Comparison of ENCODE assay signal across 1 cellular context in the genomic region with DNA sequence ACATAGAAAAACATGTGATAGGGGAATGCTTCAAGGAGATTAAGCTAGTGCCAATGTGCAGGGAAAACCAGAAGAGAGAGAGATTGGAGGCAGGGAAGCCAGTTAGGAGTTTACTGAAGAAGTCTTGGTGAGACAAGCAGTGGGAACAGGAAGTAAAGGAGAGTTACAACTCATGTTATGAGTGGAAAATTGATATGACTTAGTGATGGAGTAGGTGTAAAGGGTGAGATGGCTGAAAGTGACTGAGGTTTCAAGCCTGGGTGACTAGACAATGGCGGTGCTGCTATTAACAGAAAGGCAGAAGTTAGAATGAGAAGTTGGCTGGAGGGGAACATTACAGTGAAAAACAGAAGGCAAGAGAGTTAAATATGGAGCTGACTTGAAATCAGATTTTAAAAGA.
TF ChIP-seq lines count a peak whose summit lies in the region.

No MANE protein-coding gene starts in this region.

TF ChIP-seq in GM23338, 12 proteins besides CTCF, POLR2A, EP300 and RAD21 (continued from another document):
- TF ChIP-seq, protein P1, sequence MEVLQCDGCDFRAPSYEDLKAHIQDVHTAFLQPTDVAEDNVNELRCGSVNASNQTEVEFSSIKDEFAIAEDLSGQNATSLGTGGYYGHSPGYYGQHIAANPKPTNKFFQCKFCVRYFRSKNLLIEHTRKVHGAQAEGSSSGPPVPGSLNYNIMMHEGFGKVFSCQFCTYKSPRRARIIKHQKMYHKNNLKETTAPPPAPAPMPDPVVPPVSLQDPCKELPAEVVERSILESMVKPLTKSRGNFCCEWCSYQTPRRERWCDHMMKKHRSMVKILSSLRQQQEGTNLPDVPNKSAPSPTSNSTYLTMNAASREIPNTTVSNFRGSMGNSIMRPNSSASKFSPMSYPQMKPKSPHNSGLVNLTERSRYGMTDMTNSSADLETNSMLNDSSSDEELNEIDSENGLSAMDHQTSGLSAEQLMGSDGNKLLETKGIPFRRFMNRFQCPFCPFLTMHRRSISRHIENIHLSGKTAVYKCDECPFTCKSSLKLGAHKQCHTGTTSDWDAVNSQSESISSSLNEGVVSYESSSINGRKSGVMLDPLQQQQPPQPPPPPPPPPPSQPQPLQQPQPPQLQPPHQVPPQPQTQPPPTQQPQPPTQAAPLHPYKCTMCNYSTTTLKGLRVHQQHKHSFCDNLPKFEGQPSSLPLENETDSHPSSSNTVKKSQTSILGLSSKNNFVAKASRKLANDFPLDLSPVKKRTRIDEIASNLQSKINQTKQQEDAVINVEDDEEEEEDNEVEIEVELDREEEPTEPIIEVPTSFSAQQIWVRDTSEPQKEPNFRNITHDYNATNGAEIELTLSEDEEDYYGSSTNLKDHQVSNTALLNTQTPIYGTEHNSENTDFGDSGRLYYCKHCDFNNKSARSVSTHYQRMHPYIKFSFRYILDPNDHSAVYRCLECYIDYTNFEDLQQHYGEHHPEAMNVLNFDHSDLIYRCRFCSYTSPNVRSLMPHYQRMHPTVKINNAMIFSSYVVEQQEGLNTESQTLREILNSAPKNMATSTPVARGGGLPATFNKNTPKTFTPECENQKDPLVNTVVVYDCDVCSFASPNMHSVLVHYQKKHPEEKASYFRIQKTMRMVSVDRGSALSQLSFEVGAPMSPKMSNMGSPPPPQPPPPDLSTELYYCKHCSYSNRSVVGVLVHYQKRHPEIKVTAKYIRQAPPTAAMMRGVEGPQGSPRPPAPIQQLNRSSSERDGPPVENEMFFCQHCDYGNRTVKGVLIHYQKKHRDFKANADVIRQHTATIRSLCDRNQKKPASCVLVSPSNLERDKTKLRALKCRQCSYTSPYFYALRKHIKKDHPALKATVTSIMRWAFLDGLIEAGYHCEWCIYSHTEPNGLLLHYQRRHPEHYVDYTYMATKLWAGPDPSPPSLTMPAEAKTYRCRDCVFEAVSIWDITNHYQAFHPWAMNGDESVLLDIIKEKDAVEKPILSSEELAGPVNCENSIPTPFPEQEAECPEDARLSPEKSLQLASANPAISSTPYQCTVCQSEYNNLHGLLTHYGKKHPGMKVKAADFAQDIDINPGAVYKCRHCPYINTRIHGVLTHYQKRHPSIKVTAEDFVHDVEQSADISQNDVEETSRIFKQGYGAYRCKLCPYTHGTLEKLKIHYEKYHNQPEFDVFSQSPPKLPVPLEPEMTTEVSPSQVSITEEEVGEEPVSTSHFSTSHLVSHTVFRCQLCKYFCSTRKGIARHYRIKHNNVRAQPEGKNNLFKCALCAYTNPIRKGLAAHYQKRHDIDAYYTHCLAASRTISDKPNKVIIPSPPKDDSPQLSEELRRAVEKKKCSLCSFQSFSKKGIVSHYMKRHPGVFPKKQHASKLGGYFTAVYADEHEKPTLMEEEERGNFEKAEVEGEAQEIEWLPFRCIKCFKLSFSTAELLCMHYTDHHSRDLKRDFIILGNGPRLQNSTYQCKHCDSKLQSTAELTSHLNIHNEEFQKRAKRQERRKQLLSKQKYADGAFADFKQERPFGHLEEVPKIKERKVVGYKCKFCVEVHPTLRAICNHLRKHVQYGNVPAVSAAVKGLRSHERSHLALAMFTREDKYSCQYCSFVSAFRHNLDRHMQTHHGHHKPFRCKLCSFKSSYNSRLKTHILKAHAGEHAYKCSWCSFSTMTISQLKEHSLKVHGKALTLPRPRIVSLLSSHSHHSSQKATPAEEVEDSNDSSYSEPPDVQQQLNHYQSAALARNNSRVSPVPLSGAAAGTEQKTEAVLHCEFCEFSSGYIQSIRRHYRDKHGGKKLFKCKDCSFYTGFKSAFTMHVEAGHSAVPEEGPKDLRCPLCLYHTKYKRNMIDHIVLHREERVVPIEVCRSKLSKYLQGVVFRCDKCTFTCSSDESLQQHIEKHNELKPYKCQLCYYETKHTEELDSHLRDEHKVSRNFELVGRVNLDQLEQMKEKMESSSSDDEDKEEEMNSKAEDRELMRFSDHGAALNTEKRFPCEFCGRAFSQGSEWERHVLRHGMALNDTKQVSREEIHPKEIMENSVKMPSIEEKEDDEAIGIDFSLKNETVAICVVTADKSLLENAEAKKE (CRISPR knock-in tag; IDR thresholded peaks at IDR 0.05) = no peak
- TF ChIP-seq EZH2 (IDR thresholded peaks at IDR 0.05; ENCODE audit: low read depth, unreplicated experiment) (no peak), ETS1 (IDR thresholded peaks at IDR 0.05) (no peak), REST (IDR thresholded peaks at IDR 0.05; ENCODE audit: unreplicated experiment) (no peak), CREB1 (CRISPR knock-in tag; IDR thresholded peaks at IDR 0.05; ENCODE audit: low read depth) (no peak), STAT1 (IDR thresholded peaks at IDR 0.05; ENCODE audit: unreplicated experiment) (no peak), POLR2AphosphoS5 (IDR thresholded peaks at IDR 0.05; ENCODE audit: low read depth) (no peak), ZNF114 (CRISPR knock-in tag; IDR thresholded peaks at IDR 0.05) (no peak), ZNF331 (CRISPR knock-in tag; IDR thresholded peaks at IDR 0.05; ENCODE audit: low read depth) (no peak), JUNB (IDR thresholded peaks at IDR 0.05; ENCODE audit: unreplicated experiment) (no peak)
